13 cellular contexts compared by ENCODE assay signal in the genomic region with DNA sequence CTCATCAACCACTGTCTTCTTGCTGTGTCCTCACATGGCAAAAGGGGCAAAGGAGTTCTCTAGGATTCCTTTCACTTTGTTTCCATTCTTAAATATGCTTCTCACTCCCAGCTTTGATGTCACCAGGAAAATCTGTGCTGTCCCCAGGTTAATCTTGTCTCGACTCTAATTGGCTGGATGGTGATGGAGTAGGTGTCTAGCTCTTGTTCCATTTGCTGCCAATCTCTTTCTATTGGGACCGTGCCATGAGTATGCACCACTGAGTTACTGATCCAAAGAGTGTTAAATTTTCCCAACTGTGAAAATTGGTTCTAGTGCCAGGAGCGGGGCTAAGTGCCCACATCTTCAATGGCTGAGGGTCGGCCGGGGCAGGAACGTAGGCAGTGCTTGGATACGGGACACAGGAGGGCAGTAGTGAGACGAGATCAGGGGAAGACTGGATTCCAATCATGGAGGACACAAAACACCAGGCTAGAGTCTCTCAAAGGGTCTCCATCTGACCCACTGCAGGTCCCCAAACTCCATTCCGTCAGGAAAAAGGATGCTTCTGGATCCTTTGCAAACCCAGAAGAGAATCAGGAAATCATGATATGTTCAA. TPM values are rescaled to one million over a fixed set of nuclear protein-coding genes. Genes with fewer than 3 reads are reported as not detected.
A peak's percentile ranks its signal among the peaks of the same experiment; 100 is the strongest.
DNase-seq lines count a peak whose midpoint lies in the region; ATAC-seq and TF ChIP-seq lines count a peak whose summit lies in the region.
"Had no signal": no experiment of that assay in that cellular context is flagged by ENCODE, and none has a peak within 500 bp of the region (broad histone marks: within the 10 kb centered on the region; RNA-seq: fewer than 3 reads in every experiment).

No MANE protein-coding gene starts in this region.

- no peaks in the 10 kb centered on the region for H3K4me1 Mint-ChIP-seq in CD4-positive, alpha-beta memory T cell
- H3K4me1 Mint-ChIP-seq: activated naive CD4-positive, alpha-beta T cell treated with anti-CD3 and anti-CD28 coated beads, Interleukin-2, amount 10 ng/mL, durations not matched to agents 7 days and 5 days had no signal

- no peaks in the 10 kb centered on the region for H3K4me1 ChIP-seq in CD4-positive, alpha-beta memory T cell (ENCODE audit: insufficient read depth, low read length)

- no peaks in the 10 kb centered on the region for H3K36me3 Mint-ChIP-seq in CD4-positive, alpha-beta memory T cell
- H3K36me3 Mint-ChIP-seq: activated naive CD4-positive, alpha-beta T cell treated with anti-CD3 and anti-CD28 coated beads, Interleukin-2, amount 10 ng/mL, durations not matched to agents 7 days and 5 days had no signal

- intact Hi-C loops in CD4-positive, alpha-beta memory T cell (cut with micrococcal nuclease), result no loop called here

- no peaks in the 10 kb centered on the region for H3K9me3 ChIP-seq in CD4-positive, alpha-beta memory T cell (ENCODE audit: control insufficient read depth in 1 of 2, low read length in 2 of 2)
- H3K9me3 ChIP-seq: tibial nerve had no signal

- H3K4me3 ChIP-seq in epithelial cell of proximal tubule (ENCODE audit: low read depth, low read length), result no peak overlapping the region
- H3K4me3 ChIP-seq in CD4-positive, alpha-beta memory T cell (ENCODE audit: low read length in 2 of 2), result no peak overlapping the region
- H3K4me3 ChIP-seq: tibial nerve had no signal

- no peaks in the 10 kb centered on the region for H3K27me3 ChIP-seq in CD4-positive, alpha-beta memory T cell (ENCODE audit: insufficient read depth, low read length)
- H3K27me3 ChIP-seq: tibial nerve had no signal

- ATAC-seq in HG03135 (IDR thresholded peaks at IDR 0.05; ENCODE audit: unreplicated experiment), result no peak
- ATAC-seq: effector memory CD8-positive, alpha-beta T cell had no signal

- H3K4me3 Mint-ChIP-seq in CD4-positive, alpha-beta memory T cell, result no peak overlapping the region
- H3K4me3 Mint-ChIP-seq: activated naive CD4-positive, alpha-beta T cell treated with anti-CD3 and anti-CD28 coated beads, Interleukin-2, amount 10 ng/mL, durations not matched to agents 7 days and 5 days; effector memory CD8-positive, alpha-beta T cell had no signal

- H3K9me3 Mint-ChIP-seq in CD4-positive, alpha-beta memory T cell, result no peaks in the 10 kb centered on the region
- H3K9me3 Mint-ChIP-seq: activated naive CD4-positive, alpha-beta T cell treated with anti-CD3 and anti-CD28 coated beads, Interleukin-2, amount 10 ng/mL, durations not matched to agents 7 days and 5 days; effector memory CD8-positive, alpha-beta T cell had no signal

- H3K27me3 Mint-ChIP-seq in CD4-positive, alpha-beta memory T cell, result peaks cover 5 to 13% of the 10 kb centered on the region in 2 donors

- no peaks in the 10 kb centered on the region for H3K36me3 ChIP-seq in CD4-positive, alpha-beta memory T cell (ENCODE audit: insufficient read depth, low read length)
- H3K36me3 ChIP-seq: tibial nerve had no signal

- TF ChIP-seq CTCF in GM10248 (IDR thresholded peaks at IDR 0.05; ENCODE audit: control extremely low read depth, extremely low read depth, low read depth, missing control alignments) (no peak), epithelial cell of proximal tubule (conservative IDR thresholded peaks at IDR 0.05; ENCODE audit: low read depth, low read length) (peak; percentile 62)

- POLR2A ChIA-PET in GM10248 (lab: Yijun Ruan, JAX), result no interaction called here
- POLR2A ChIA-PET in CD4-positive, alpha-beta memory T cell (lab: Charles Lee; ENCODE audit: partially characterized antibody), result no interaction called here

- peak; percentile 49 for DNase-seq in 8988T
- DNase-seq in GM10248 (ENCODE audit: extremely low spot score), result peak; percentile 30
- DNase-seq in NCI-H460 (ENCODE audit: extremely low read depth, low read depth), result peak; percentile 3
- no peak for DNase-seq in epithelial cell of proximal tubule (ENCODE audit: low read depth)
- DNase-seq in AG08395 (ENCODE audit: low spot score), result no peak
- DNase-seq in CD4-positive, alpha-beta memory T cell, result no peak
- DNase-seq in stimulated activated CD4-positive, alpha-beta T cell treated with anti-CD3 and anti-CD28 coated beads, Interleukin-4, amount 100 ng/mL, for 4 hours, result no peak
- DNase-seq: activated naive CD4-positive, alpha-beta T cell treated with anti-CD3 and anti-CD28 coated beads, Interleukin-2, amount 10 ng/mL, durations not matched to agents 7 days and 5 days; COR-L47; effector memory CD8-positive, alpha-beta T cell had no signal

- H3K27ac ChIP-seq in CD4-positive, alpha-beta memory T cell (ENCODE audit: low read depth, low read length), result no peak overlapping the region
- H3K27ac ChIP-seq: parathyroid adenoma, tibial nerve had no signal

- no peak overlapping the region for H3K27ac Mint-ChIP-seq in CD4-positive, alpha-beta memory T cell
- H3K27ac Mint-ChIP-seq: activated naive CD4-positive, alpha-beta T cell treated with anti-CD3 and anti-CD28 coated beads, Interleukin-2, amount 10 ng/mL, durations not matched to agents 7 days and 5 days; effector memory CD8-positive, alpha-beta T cell had no signal

- CTCF ChIA-PET in GM10248 (lab: Yijun Ruan, JAX), result interaction anchor here (1.6 to 2.2 kb wide), 2 partner anchors 15 to 29 kb away, joined by 4 to 5 read pairs; no protein-coding TSS in a partner anchor
- CTCF ChIA-PET in CD4-positive, alpha-beta memory T cell (lab: Charles Lee; ENCODE audit: partially characterized antibody), result no interaction called here

RNA-seq across cellular contexts. Expression of a gene that starts 47.7 kb away (rescaled TPM):
- 1.0 and 1.3 TPM in 2 replicates for total RNA-seq in NCI-H460 (2014; rRNA removed; shearing (Covaris generic))
- polyA plus RNA-seq in NCI-H460 (2014; cell fraction: nucleus; rRNA removed), result 0.38 and 2.2 TPM in 2 replicates
- total RNA-seq in epithelial cell of proximal tubule, result 0.35 and 1.0 TPM in 2 replicates
- total RNA-seq in CD4-positive, alpha-beta memory T cell, result 1 to 10 TPM; 1.0 to 1.6 TPM
- 1 to 10 TPM in 1 of 2 donors, under 1 TPM in 1; 0.32 to 1.0 TPM for polyA plus RNA-seq in CD4-positive, alpha-beta memory T cell

Comparison
In these comparisons a context has a peak if more than half of its experiments do, and no peak if none do; other contexts are left out.
1. DNase-seq: peak in 8988T (single experiment), GM10248 (single experiment) and NCI-H460 (single experiment); none in epithelial cell of proximal tubule (single experiment), AG08395 (single experiment), CD4-positive, alpha-beta memory T cell (0 of 5) and stimulated activated CD4-positive, alpha-beta T cell treated with anti-CD3 and anti-CD28 coated beads, Interleukin-4, amount 100 ng/mL, for 4 hours (0 of 2).